Comparison of ENCODE assay signal across 16 cellular contexts in genomic region chr9:136968333-136969127, GRCh38. TPM values are rescaled to one million over a fixed set of nuclear protein-coding genes. Genes with fewer than 3 reads are reported as not detected.
DNase-seq lines count a peak whose midpoint lies in the region; ATAC-seq and TF ChIP-seq lines count a peak whose summit lies in the region.
"Had no signal": no experiment of that assay in that cellular context is flagged by ENCODE, and none has a peak within 500 bp of the region (broad histone marks: within the 10 kb centered on the region; RNA-seq: fewer than 3 reads in every experiment).

No MANE protein-coding gene starts in this region.

- no peak overlapping the region for H3K4me3 ChIP-seq in GM23248

- H3K9me3 Mint-ChIP-seq in natural killer cell = no peaks in the 10 kb centered on the region
- no peaks in the 10 kb centered on the region for H3K9me3 Mint-ChIP-seq in natural killer cell treated with Interleukin-12 subunit alpha and Interleukin-12 subunit beta and Interleukin-15 and Interleukin-18, amount 100 ng/mL, for 72 hours
- no peaks in the 10 kb centered on the region for H3K9me3 Mint-ChIP-seq in neural crest cell
- H3K9me3 Mint-ChIP-seq: CD14-positive monocyte; CD8-positive, alpha-beta T cell; IgD-negative memory B cell had no signal

- H3K4me1 ChIP-seq in GM23248 (ENCODE audit: insufficient read depth) = no peaks in the 10 kb centered on the region

- H3K27me3 ChIP-seq in GM23248 (replicated peaks; ENCODE audit: insufficient read depth) = no peaks in the 10 kb centered on the region

- H2AFZ ChIP-seq in GM23248 = no peak overlapping the region

- peak overlapping the region; percentile 21 for H3K4me3 Mint-ChIP-seq in natural killer cell
- no peak overlapping the region for H3K4me3 Mint-ChIP-seq in natural killer cell treated with Interleukin-12 subunit alpha and Interleukin-12 subunit beta and Interleukin-15 and Interleukin-18, amount 100 ng/mL, for 72 hours
- no peak overlapping the region for H3K4me3 Mint-ChIP-seq in neural crest cell
- H3K4me3 Mint-ChIP-seq: CD14-positive monocyte; CD8-positive, alpha-beta T cell; IgD-negative memory B cell had no signal

- no peak for ATAC-seq in natural killer cell
- no peak for ATAC-seq in natural killer cell treated with Interleukin-12 subunit alpha and Interleukin-12 subunit beta and Interleukin-15 and Interleukin-18, amount 100 ng/mL, for 72 hours
- no peak for ATAC-seq in HG03196 (IDR thresholded peaks at IDR 0.05; ENCODE audit: unreplicated experiment)
- no peak for ATAC-seq in HG02852 (IDR thresholded peaks at IDR 0.05; ENCODE audit: unreplicated experiment)
- ATAC-seq: CD8-positive, alpha-beta T cell had no signal

- no peak overlapping the region for H3K27ac ChIP-seq in GM23248

- no peaks in the 10 kb centered on the region for H3K79me2 ChIP-seq in GM23248 (ENCODE audit: insufficient read depth)

- H3K9me2 ChIP-seq in GM23248 (ENCODE audit: insufficient read depth) = no peaks in the 10 kb centered on the region

- H3K27me3 Mint-ChIP-seq in natural killer cell (ENCODE audit: low read depth in 2 of 2) (no peaks in the 10 kb centered on the region), neural crest cell (ENCODE audit: low read depth) (no peaks in the 10 kb centered on the region)
- no peaks in the 10 kb centered on the region for H3K27me3 Mint-ChIP-seq in natural killer cell treated with Interleukin-12 subunit alpha and Interleukin-12 subunit beta and Interleukin-15 and Interleukin-18, amount 100 ng/mL, for 72 hours

- H3K36me3 ChIP-seq in GM23248 (ENCODE audit: low read depth) = no peaks in the 10 kb centered on the region

- DNase-seq in natural killer cell (no peak), RPMI8226 (peak; percentile 22), neural crest cell (ENCODE audit: low read depth, low spot score) (no peak), GM23248 (no peak)
- DNase-seq in natural killer cell treated with Interleukin-12 subunit alpha and Interleukin-12 subunit beta and Interleukin-15 and Interleukin-18, amount 100 ng/mL, for 72 hours (ENCODE audit: low spot score) = no peak
- DNase-seq: Caco-2; CD8-positive, alpha-beta T cell; DND-41; GDM1; HCEC 1CT had no signal

- in situ Hi-C loops in GM23248 (cut with MboI) = no loop called here

- intact Hi-C loops in natural killer cell (cut with micrococcal nuclease) = no loop called here

- H3K4me1 Mint-ChIP-seq in natural killer cell (peaks cover 17 to 22% of the 10 kb centered on the region in 2 donors), neural crest cell (peaks cover 11% of the 10 kb centered on the region)
- peaks cover 7 to 11% of the 10 kb centered on the region in 2 donors for H3K4me1 Mint-ChIP-seq in natural killer cell treated with Interleukin-12 subunit alpha and Interleukin-12 subunit beta and Interleukin-15 and Interleukin-18, amount 100 ng/mL, for 72 hours (ENCODE audit: low read depth in 2 of 2)

- H3K4me2 ChIP-seq in GM23248 (ENCODE audit: unreplicated experiment) = no peak overlapping the region

- H3K27ac Mint-ChIP-seq in natural killer cell (no peak overlapping the region), neural crest cell (ENCODE audit: unreplicated experiment) (peak overlapping the region; percentile 27)
- no peak overlapping the region for H3K27ac Mint-ChIP-seq in natural killer cell treated with Interleukin-12 subunit alpha and Interleukin-12 subunit beta and Interleukin-15 and Interleukin-18, amount 100 ng/mL, for 72 hours
- H3K27ac Mint-ChIP-seq: CD8-positive, alpha-beta T cell; IgD-negative memory B cell had no signal

- H3K9me3 ChIP-seq in GM23248 (ENCODE audit: low read depth) = no peaks in the 10 kb centered on the region
- H3K9me3 ChIP-seq: Caco-2 had no signal

- H4K20me1 ChIP-seq in GM23248 (ENCODE audit: insufficient read depth) = no peaks in the 10 kb centered on the region

- WGBS in GM23248 (ENCODE audit: low coverage in 1 of 2, low lambda C conversion rate in 2 of 2, missing lambda C conversion rate in 2 of 2), 2 experiments = 62 to 64% methylated on average over 15 to 17 of the region's 17 CpGs

- H3K36me3 Mint-ChIP-seq in natural killer cell (no peaks in the 10 kb centered on the region), neural crest cell (ENCODE audit: low read depth) (no peaks in the 10 kb centered on the region)
- no peaks in the 10 kb centered on the region for H3K36me3 Mint-ChIP-seq in natural killer cell treated with Interleukin-12 subunit alpha and Interleukin-12 subunit beta and Interleukin-15 and Interleukin-18, amount 100 ng/mL, for 72 hours
- H3K36me3 Mint-ChIP-seq: CD14-positive monocyte; CD8-positive, alpha-beta T cell; IgD-negative memory B cell had no signal

- TF ChIP-seq CTCF in natural killer cell (IDR thresholded peaks at IDR 0.05) (no peak), neural crest cell (conservative IDR thresholded peaks at IDR 0.05) (no peak)

- no peak overlapping the region for H3K9ac ChIP-seq in GM23248

- H3F3A ChIP-seq in GM23248 (ENCODE audit: insufficient read depth) = no peaks in the 10 kb centered on the region

RNA-seq across cellular contexts. Expression of gene PTGDS, which starts 8.8 kb away (rescaled TPM):
- total RNA-seq in natural killer cell = 100 to 1,000 TPM; 157 to 361 (median 296) TPM
- 1 to 10 TPM; 1.7 to 4.4 TPM for total RNA-seq in natural killer cell treated with Interleukin-12 subunit alpha and Interleukin-12 subunit beta and Interleukin-15 and Interleukin-18, amount 100 ng/mL, for 72 hours
- total RNA-seq in neural crest cell = not detected in 2 replicates
- not detected in 2 replicates for total RNA-seq in GM23248 (2014; rRNA removed; shearing (Covaris generic))
- 0.24 and 0.25 TPM in 2 replicates for polyA plus RNA-seq in GM23248 (2016; fragmentation: Nextera tagmentation; extraction: Ambion mirVana)
- total RNA-seq: A673, Caco-2, H4 had no signal
- polyA plus RNA-seq: IgD-negative memory B cell had no signal

RNA-seq across cellular contexts. Expression of gene LCNL1, which starts 14.3 kb away (rescaled TPM):
- total RNA-seq in natural killer cell (1 to 10 TPM; 4.9 to 8.4 (median 8.2) TPM), neural crest cell (not detected in 2 replicates)
- total RNA-seq in natural killer cell treated with Interleukin-12 subunit alpha and Interleukin-12 subunit beta and Interleukin-15 and Interleukin-18, amount 100 ng/mL, for 72 hours = under 1 TPM in 1 of 2 donors, not detected in 1; 0.21 TPM
- not detected in 2 replicates for total RNA-seq in GM23248 (2014; rRNA removed; shearing (Covaris generic))
- not detected in 2 replicates for polyA plus RNA-seq in GM23248 (2016; fragmentation: Nextera tagmentation; extraction: Ambion mirVana)
- total RNA-seq: A673, Caco-2, H4 had no signal
- polyA plus RNA-seq: CD14-positive monocyte, IgD-negative memory B cell had no signal

RNA-seq across cellular contexts. Expression of gene LCN12, which starts 16.5 kb away (rescaled TPM):
- total RNA-seq in natural killer cell = 10 to 100 TPM in 1 of 3 donors, 1 to 10 TPM in 2; 9.2 to 11.3 (median 9.8) TPM
- total RNA-seq in natural killer cell treated with Interleukin-12 subunit alpha and Interleukin-12 subunit beta and Interleukin-15 and Interleukin-18, amount 100 ng/mL, for 72 hours = 1 to 10 TPM; 2.0 to 2.2 TPM
- 0.50 and 1.1 TPM in 2 replicates for total RNA-seq in neural crest cell
- not detected in 2 replicates for total RNA-seq in GM23248 (2014; rRNA removed; shearing (Covaris generic))
- not detected in 2 replicates for polyA plus RNA-seq in GM23248 (2016; fragmentation: Nextera tagmentation; extraction: Ambion mirVana)
- total RNA-seq: A673, H4 had no signal
- polyA plus RNA-seq: CD14-positive monocyte, IgD-negative memory B cell had no signal

RNA-seq across cellular contexts. Expression of gene C8G, which starts 23.5 kb away (rescaled TPM):
- total RNA-seq in natural killer cell (1 to 10 TPM; 3.9 to 8.5 (median 7.3) TPM), neural crest cell (0.59 and 0.98 TPM in 2 replicates)
- total RNA-seq in natural killer cell treated with Interleukin-12 subunit alpha and Interleukin-12 subunit beta and Interleukin-15 and Interleukin-18, amount 100 ng/mL, for 72 hours = 1 to 10 TPM; 2.4 to 2.5 TPM
- not detected in 2 replicates for total RNA-seq in GM23248 (2014; rRNA removed; shearing (Covaris generic))
- 0.49 TPM in 1 of 2 replicates, not detected in the other for polyA plus RNA-seq in GM23248 (2016; fragmentation: Nextera tagmentation; extraction: Ambion mirVana)
- total RNA-seq: CD8-positive, alpha-beta T cell; H4 had no signal
- polyA plus RNA-seq: IgD-negative memory B cell had no signal

RNA-seq across cellular contexts. Expression of gene PAXX, which starts 23.7 kb away (rescaled TPM):
- total RNA-seq in natural killer cell (100 to 1,000 TPM; 161 to 188 (median 161) TPM), neural crest cell (82.6 and 84.9 TPM in 2 replicates)
- 100 to 1,000 TPM in 1 of 2 donors, 10 to 100 TPM in 1; 64.0 to 118 TPM for total RNA-seq in natural killer cell treated with Interleukin-12 subunit alpha and Interleukin-12 subunit beta and Interleukin-15 and Interleukin-18, amount 100 ng/mL, for 72 hours
- 38.7 and 52.2 TPM in 2 replicates for total RNA-seq in GM23248 (2014; rRNA removed; shearing (Covaris generic))
- polyA plus RNA-seq in GM23248 (2016; fragmentation: Nextera tagmentation; extraction: Ambion mirVana) = 49.3 and 54.5 TPM in 2 replicates

Comparison
In these comparisons a context has a peak if more than half of its experiments do, and no peak if none do; other contexts are left out.
1. RNA of gene PTGDS, which starts 8.8 kb away (total RNA-seq): 157 to 361 TPM in natural killer cell; 1.7 to 4.4 TPM in natural killer cell treated with Interleukin-12 subunit alpha and Interleukin-12 subunit beta and Interleukin-15 and Interleukin-18, amount 100 ng/mL, for 72 hours, not detected in neural crest cell and not detected in GM23248; every median in the first group is over 10 times any median in the second.